8 cellular contexts compared by ENCODE assay signal in genomic region chr1:52053862-52054261, GRCh38. TPM values are rescaled to one million over a fixed set of nuclear protein-coding genes. Genes with fewer than 3 reads are reported as not detected.
DNase-seq lines count a peak whose midpoint lies in the region; ATAC-seq and TF ChIP-seq lines count a peak whose summit lies in the region.

No MANE protein-coding gene starts in this region.

- H4K20me1 ChIP-seq in PC-9 (ENCODE audit: insufficient read depth) = peaks cover 14% of the 10 kb centered on the region

- BruUV-seq in PC-9 (replicated peaks; lab: Mats Ljungman, UMichigan) = no TSS peak

- DNase-seq in PC-9 = no peak
- no peak for DNase-seq in esophagus muscularis mucosa (ENCODE audit: extremely low spot score)
- no peak for DNase-seq in psoas muscle
- DNase-seq in NCI-H345 (lab: John Stamatoyannopoulos, UW) = no peak
- DNase-seq in iPS-NIHi11 (ENCODE audit: low spot score) = no peak
- DNase-seq in GDM1 (lab: John Stamatoyannopoulos, UW) = no peak

- POLR2A ChIA-PET in PC-9 (lab: Charles Lee; ENCODE audit: unreplicated experiment) = interaction anchor here (1.3 kb wide), 1 partner anchor 312 kb away, joined by 5 read pairs; no protein-coding TSS in a partner anchor

- peaks cover 13% of the 10 kb centered on the region for H3F3A ChIP-seq in PC-9 (ENCODE audit: insufficient read depth, low read depth)

- no peak for TF ChIP-seq CTCF in GM12875 (IDR thresholded peaks at IDR 0.05; ENCODE audit: borderline replicate concordance, insufficient read depth, low read depth, low read length)
- no peak for TF ChIP-seq CTCF in PC-9 (conservative IDR thresholded peaks at IDR 0.05)
- TF ChIP-seq CTCF in esophagus muscularis mucosa (IDR thresholded peaks at IDR 0.05) = no peak
- no peak for TF ChIP-seq CTCF in psoas muscle (IDR thresholded peaks at IDR 0.05)

- no peaks in the 10 kb centered on the region for H3K9me2 ChIP-seq in PC-9 (ENCODE audit: insufficient read depth)

- H3K36me3 ChIP-seq in PC-9 (ENCODE audit: low read depth) (peaks cover 11% of the 10 kb centered on the region; the same call in 1 of the 2 replicates), esophagus muscularis mucosa (peaks cover 0 to 21% (median 7%) of the 10 kb centered on the region in 4 donors), psoas muscle (ENCODE audit: insufficient read depth in 1 of 2, low read depth in 1 of 2) (peaks cover 2 to 23% of the 10 kb centered on the region in 2 donors)

- peaks cover 28% of the 10 kb centered on the region for H3K4me1 ChIP-seq in PC-9 (replicated peaks; ENCODE audit: insufficient read depth)
- peaks cover 31 to 38% (median 37%) of the 10 kb centered on the region in 4 donors for H3K4me1 ChIP-seq in esophagus muscularis mucosa
- peaks cover 26% of the 10 kb centered on the region for H3K4me1 ChIP-seq in psoas muscle

- WGBS in esophagus muscularis mucosa = 100% methylated on average over 1 of the region's 1 CpG
- WGBS in psoas muscle, 3 donors = 92 to 95% (median 95%) methylated on average over 1 of the region's 1 CpG

- CTCF ChIA-PET in PC-9 (lab: Charles Lee) = no interaction called here

- H3K27ac ChIP-seq in PC-9 = no peak overlapping the region
- H3K27ac ChIP-seq in esophagus muscularis mucosa (replicated peaks in 1 of 4) = no peak overlapping the region
- H3K27ac ChIP-seq in psoas muscle = no peak overlapping the region

- TF ChIP-seq POLR2A in esophagus muscularis mucosa (IDR thresholded peaks at IDR 0.05; ENCODE audit: low read depth) = no peak

- no peak overlapping the region for H2AFZ ChIP-seq in PC-9

- H3K9me3 ChIP-seq in PC-9 (ENCODE audit: insufficient read depth, low read depth) (no peaks in the 10 kb centered on the region), esophagus muscularis mucosa (no peaks in the 10 kb centered on the region), psoas muscle (no peaks in the 10 kb centered on the region)

- H3K4me3 ChIP-seq in GM12875 (ENCODE audit: low read depth, low read length) (peak overlapping the region; percentile 70), PC-9 (peak overlapping the region; percentile 95), esophagus muscularis mucosa (peak overlapping the region in 3 of 4 donors; percentile 87 to 98 (median 95)), psoas muscle (peak overlapping the region; percentile 100)

- intact Hi-C loops in PC-9 (cut with micrococcal nuclease; ENCODE audit: unreplicated experiment) = no loop called here
- intact Hi-C loops in esophagus muscularis mucosa (cut with DNase I) = no loop called here
- intact Hi-C loops in psoas muscle (cut with DNase I) = no loop called here

- no peak for ATAC-seq in psoas muscle
- ATAC-seq in GM21619 (IDR thresholded peaks at IDR 0.05; ENCODE audit: unreplicated experiment) = no peak

- no peak for TF ChIP-seq EP300 in esophagus muscularis mucosa (IDR thresholded peaks at IDR 0.05)

- H3K79me2 ChIP-seq in PC-9 (ENCODE audit: low read depth) = peaks cover 63% of the 10 kb centered on the region

- H3K27me3 ChIP-seq in PC-9 (ENCODE audit: insufficient read depth, low read depth) (no peaks in the 10 kb centered on the region), esophagus muscularis mucosa (no peaks in the 10 kb centered on the region), psoas muscle (ENCODE audit: insufficient read depth in 3 of 3, low read length in 2 of 3) (no peaks in the 10 kb centered on the region)

- peak overlapping the region; percentile 89 for H3K4me2 ChIP-seq in PC-9

RNA-seq across cellular contexts. Expression of gene TXNDC12, which starts 1.1 kb away (rescaled TPM):
- total RNA-seq in PC-9 (2021) (61.3 and 77.3 TPM in 2 replicates), esophagus muscularis mucosa (10 to 100 TPM; 13.7 to 25.8 (median 15.8) TPM), psoas muscle (10 to 100 TPM; 11.6 to 18.9 (median 14.6) TPM)
- polyA plus RNA-seq in psoas muscle = 10 to 100 TPM; 12.0 to 24.3 (median 18.1) TPM

RNA-seq across cellular contexts. Expression of gene BTF3L4, which starts 2.2 kb away (rescaled TPM):
- total RNA-seq in PC-9 (2021) (47.0 and 48.6 TPM in 2 replicates), esophagus muscularis mucosa (10 to 100 TPM; 22.6 to 48.5 (median 30.2) TPM), psoas muscle (10 to 100 TPM; 34.2 to 70.1 (median 55.5) TPM)
- polyA plus RNA-seq in psoas muscle = 10 to 100 TPM; 55.0 to 69.4 (median 57.6) TPM

RNA-seq across cellular contexts. Expression of gene KTI12, which starts 20.3 kb away (rescaled TPM):
- total RNA-seq in PC-9 (2021) = 9.5 and 11.7 TPM in 2 replicates
- total RNA-seq in esophagus muscularis mucosa = 10 to 100 TPM in 1 of 4 donors, 1 to 10 TPM in 3; 6.6 to 11.1 (median 8.8) TPM
- total RNA-seq in psoas muscle = 1 to 10 TPM; 2.3 to 5.3 (median 4.4) TPM
- polyA plus RNA-seq in psoas muscle = 10 to 100 TPM in 2 of 3 donors, 1 to 10 TPM in 1; 6.5 to 12.9 (median 10.0) TPM
